Comparison of ENCODE assay signal across 8 cellular contexts in genomic region chr10:51074238-51075028, GRCh38. TPM values are rescaled to one million over a fixed set of nuclear protein-coding genes. Genes with fewer than 3 reads are reported as not detected.
DNase-seq lines count a peak whose midpoint lies in the region; ATAC-seq and TF ChIP-seq lines count a peak whose summit lies in the region.

Gene PRKG1, plus strand, starts transcription at chr10:51074487.

- CTCF ChIA-PET in activated CD8-positive, alpha-beta memory T cell treated with anti-CD3 and anti-CD28 coated beads, Interleukin-2, amount 10 ng/mL, durations not matched to agents 7 days and 5 days (lab: Charles Lee) = no interaction called here

- no peaks in the 10 kb centered on the region for H3K9me3 Mint-ChIP-seq in activated CD8-positive, alpha-beta memory T cell treated with anti-CD3 and anti-CD28 coated beads, Interleukin-2, amount 10 ng/mL, durations not matched to agents 7 days and 5 days (ENCODE audit: low read depth)

- DNase-seq in EL (peak; percentile 90), HuH-7.5 (ENCODE audit: low spot score) (peak; percentile 32), foreskin fibroblast (peak; percentile 84 to 95), myocyte (ENCODE audit: low read depth) (peak; percentile 85), ureter (ENCODE audit: low spot score) (peak; percentile 84), NOMO-1 (lab: John Stamatoyannopoulos, UW; ENCODE audit: unreplicated experiment in 2 of 2) (no peak), AML-193 (lab: John Stamatoyannopoulos, UW) (no peak)
- no peak for DNase-seq in activated CD8-positive, alpha-beta memory T cell treated with anti-CD3 and anti-CD28 coated beads, Interleukin-2, amount 10 ng/mL, durations not matched to agents 7 days and 5 days

- no peaks in the 10 kb centered on the region for H3K36me3 Mint-ChIP-seq in activated CD8-positive, alpha-beta memory T cell treated with anti-CD3 and anti-CD28 coated beads, Interleukin-2, amount 10 ng/mL, durations not matched to agents 7 days and 5 days

- TF ChIP-seq CTCF in foreskin fibroblast (IDR thresholded peaks at IDR 0.05; ENCODE audit: low read depth, low read length) = no peak

- peak within 1 kb of the TSS; percentile 47 for H3K4me3 Mint-ChIP-seq in activated CD8-positive, alpha-beta memory T cell treated with anti-CD3 and anti-CD28 coated beads, Interleukin-2, amount 10 ng/mL, durations not matched to agents 7 days and 5 days

- H3K4me3 ChIP-seq in foreskin fibroblast (ENCODE audit: low read depth in 1 of 2, low read length in 2 of 2) = peak within 1 kb of the TSS; percentile 80 to 93

- H3K4me1 Mint-ChIP-seq in activated CD8-positive, alpha-beta memory T cell treated with anti-CD3 and anti-CD28 coated beads, Interleukin-2, amount 10 ng/mL, durations not matched to agents 7 days and 5 days = peaks cover 4% of the 10 kb centered on the region

- H3K27ac Mint-ChIP-seq in activated CD8-positive, alpha-beta memory T cell treated with anti-CD3 and anti-CD28 coated beads, Interleukin-2, amount 10 ng/mL, durations not matched to agents 7 days and 5 days = no peak within 1 kb of the TSS

- H3K27me3 Mint-ChIP-seq in activated CD8-positive, alpha-beta memory T cell treated with anti-CD3 and anti-CD28 coated beads, Interleukin-2, amount 10 ng/mL, durations not matched to agents 7 days and 5 days = peaks cover 58% of the 10 kb centered on the region

- no peak for ATAC-seq in activated CD8-positive, alpha-beta memory T cell treated with anti-CD3 and anti-CD28 coated beads, Interleukin-2, amount 10 ng/mL, durations not matched to agents 7 days and 5 days

RNA-seq across cellular contexts. Expression of gene PRKG1, which starts in this region (rescaled TPM):
- not detected for total RNA-seq in activated CD8-positive, alpha-beta memory T cell treated with anti-CD3 and anti-CD28 coated beads, Interleukin-2, amount 10 ng/mL, durations not matched to agents 7 days and 5 days
- 14.8 and 26.7 TPM in 2 replicates for total RNA-seq in myocyte
- 7.8 TPM for polyA plus RNA-seq in myocyte (2012)
- 25.4 TPM for total RNA-seq in ureter

Comparison
In these comparisons a context has a peak if more than half of its experiments do, and no peak if none do; other contexts are left out.
1. RNA of gene PRKG1 (total RNA-seq): 14.8 to 26.7 TPM in myocyte and 25.4 TPM in ureter (single experiment); not detected in activated CD8-positive, alpha-beta memory T cell treated with anti-CD3 and anti-CD28 coated beads, Interleukin-2, amount 10 ng/mL, durations not matched to agents 7 days and 5 days; every median in the first group is over 10 times any median in the second.
2. DNase-seq: peak in EL (single experiment), HuH-7.5 (single experiment), foreskin fibroblast (2 of 2), myocyte (single experiment) and ureter (single experiment); none in activated CD8-positive, alpha-beta memory T cell treated with anti-CD3 and anti-CD28 coated beads, Interleukin-2, amount 10 ng/mL, durations not matched to agents 7 days and 5 days (single experiment), NOMO-1 (0 of 2) and AML-193 (0 of 2).